18 cellular contexts compared by ENCODE assay signal in the genomic region with DNA sequence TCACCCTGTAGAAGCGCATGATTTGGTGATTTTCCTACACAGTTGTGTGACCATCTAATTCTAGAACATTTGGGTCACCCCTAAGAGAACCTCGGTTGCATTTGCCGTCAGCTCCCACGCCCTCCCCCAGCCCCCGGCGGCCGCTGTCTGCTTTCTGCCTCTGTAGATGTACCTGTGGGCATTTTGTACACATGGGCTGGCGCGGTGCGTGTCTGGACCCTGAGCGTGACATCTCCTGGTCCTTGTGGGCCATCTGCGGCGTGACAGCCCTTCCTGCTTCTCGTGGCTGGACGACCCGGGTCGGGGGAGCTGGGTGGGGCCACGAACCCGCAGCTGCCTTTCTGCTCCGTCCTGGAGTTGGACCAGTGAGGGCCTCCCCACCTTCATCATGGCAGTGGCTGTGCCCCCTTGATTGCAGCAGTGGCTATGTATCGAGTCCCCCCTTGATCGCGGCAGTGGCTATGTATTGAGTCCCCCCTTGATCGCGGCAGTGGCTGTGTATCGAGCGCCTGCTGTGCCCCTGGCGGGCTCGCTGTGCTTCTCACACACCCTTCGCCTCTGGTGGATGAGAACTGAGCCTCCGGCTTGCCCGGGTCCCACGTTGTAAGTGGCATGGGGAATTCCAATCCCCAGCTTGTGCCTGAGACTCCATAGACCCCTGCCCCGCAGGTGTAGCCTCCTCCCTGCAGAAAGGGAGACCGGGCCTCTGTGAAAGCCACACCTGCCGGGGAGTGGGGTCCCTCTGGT.
"Had no signal": no experiment of that assay in that cellular context is flagged by ENCODE, and none has a peak within 500 bp of the region (broad histone marks: within the 10 kb centered on the region; RNA-seq: fewer than 3 reads in every experiment).

No MANE protein-coding gene starts in this region.

- H3K27ac Mint-ChIP-seq: activated CD4-positive, alpha-beta T cell treated with anti-CD3 and anti-CD28 coated beads, Interleukin-2, amount 10 ng/mL, durations not matched to agents 7 days and 5 days; activated naive CD4-positive, alpha-beta T cell treated with anti-CD3 and anti-CD28 coated beads, Interleukin-2, amount 10 ng/mL, durations not matched to agents 7 days and 5 days; activated T-helper 17 cell treated with anti-CD3 and anti-CD28 coated beads, Interleukin-2, amount 50 U/mL, for 72 hours; stimulated activated effector memory CD8-positive, alpha-beta T cell treated with anti-CD3 and anti-CD28 coated beads, Interleukin-12 subunit alpha, Interleukin-12 subunit beta, amount 100 ng/mL, for 72 hours had no signal

- ATAC-seq: activated T-helper 17 cell treated with anti-CD3 and anti-CD28 coated beads, Interleukin-2, amount 50 U/mL, for 72 hours; foreskin keratinocyte; stimulated activated effector memory CD8-positive, alpha-beta T cell treated with anti-CD3 and anti-CD28 coated beads, Interleukin-12 subunit alpha, Interleukin-12 subunit beta, amount 100 ng/mL, for 72 hours had no signal

- H3K9me3 ChIP-seq: heart right ventricle, left lung, ovary, transverse colon had no signal

- H3K36me3 ChIP-seq: ovary, transverse colon had no signal

- H3K4me1 ChIP-seq: foreskin keratinocyte had no signal

- H3K4me3 Mint-ChIP-seq: activated CD4-positive, alpha-beta T cell treated with anti-CD3 and anti-CD28 coated beads, Interleukin-2, amount 10 ng/mL, durations not matched to agents 7 days and 5 days; activated naive CD4-positive, alpha-beta T cell treated with anti-CD3 and anti-CD28 coated beads, Interleukin-2, amount 10 ng/mL, durations not matched to agents 7 days and 5 days; activated T-helper 17 cell treated with anti-CD3 and anti-CD28 coated beads, Interleukin-2, amount 50 U/mL, for 72 hours; neural crest cell; stimulated activated effector memory CD8-positive, alpha-beta T cell treated with anti-CD3 and anti-CD28 coated beads, Interleukin-12 subunit alpha, Interleukin-12 subunit beta, amount 100 ng/mL, for 72 hours had no signal

- H3K27ac ChIP-seq: coronary artery, foreskin keratinocyte, left lung, ovary, transverse colon had no signal

- H3K9me3 Mint-ChIP-seq: activated CD4-positive, alpha-beta T cell treated with anti-CD3 and anti-CD28 coated beads, Interleukin-2, amount 10 ng/mL, durations not matched to agents 7 days and 5 days; activated naive CD4-positive, alpha-beta T cell treated with anti-CD3 and anti-CD28 coated beads, Interleukin-2, amount 10 ng/mL, durations not matched to agents 7 days and 5 days; activated T-helper 17 cell treated with anti-CD3 and anti-CD28 coated beads, Interleukin-2, amount 50 U/mL, for 72 hours; neural crest cell; stimulated activated effector memory CD8-positive, alpha-beta T cell treated with anti-CD3 and anti-CD28 coated beads, Interleukin-12 subunit alpha, Interleukin-12 subunit beta, amount 100 ng/mL, for 72 hours had no signal

- H3K4me1 Mint-ChIP-seq: activated CD4-positive, alpha-beta T cell treated with anti-CD3 and anti-CD28 coated beads, Interleukin-2, amount 10 ng/mL, durations not matched to agents 7 days and 5 days; activated naive CD4-positive, alpha-beta T cell treated with anti-CD3 and anti-CD28 coated beads, Interleukin-2, amount 10 ng/mL, durations not matched to agents 7 days and 5 days; activated T-helper 17 cell treated with anti-CD3 and anti-CD28 coated beads, Interleukin-2, amount 50 U/mL, for 72 hours had no signal

- H3K4me3 ChIP-seq: coronary artery, heart right ventricle, left lung, ovary, smooth muscle cell, transverse colon had no signal

- DNase-seq: activated CD4-positive, alpha-beta T cell treated with anti-CD3 and anti-CD28 coated beads, Interleukin-2, amount 10 ng/mL, durations not matched to agents 7 days and 5 days; activated CD4-positive, CD25-positive, alpha-beta regulatory T cell; activated naive CD4-positive, alpha-beta T cell treated with anti-CD3 and anti-CD28 coated beads, Interleukin-2, amount 10 ng/mL, durations not matched to agents 7 days and 5 days; activated T-cell treated with anti-CD3 and anti-CD28 coated beads for 4 hours; central memory CD4-positive, alpha-beta T cell; effector CD4-positive, alpha-beta T cell; foreskin keratinocyte; islet precursor cell; ovary; T-helper 2 cell; transverse colon had no signal

- H3K27me3 ChIP-seq: heart right ventricle, left lung, ovary, transverse colon had no signal

- H3K36me3 Mint-ChIP-seq: activated naive CD4-positive, alpha-beta T cell treated with anti-CD3 and anti-CD28 coated beads, Interleukin-2, amount 10 ng/mL, durations not matched to agents 7 days and 5 days had no signal

- H3K27me3 Mint-ChIP-seq: activated CD4-positive, alpha-beta T cell treated with anti-CD3 and anti-CD28 coated beads, Interleukin-2, amount 10 ng/mL, durations not matched to agents 7 days and 5 days; activated naive CD4-positive, alpha-beta T cell treated with anti-CD3 and anti-CD28 coated beads, Interleukin-2, amount 10 ng/mL, durations not matched to agents 7 days and 5 days; activated T-helper 17 cell treated with anti-CD3 and anti-CD28 coated beads, Interleukin-2, amount 50 U/mL, for 72 hours had no signal
